Comparison of ENCODE assay signal across 20 cellular contexts in the genomic region with DNA sequence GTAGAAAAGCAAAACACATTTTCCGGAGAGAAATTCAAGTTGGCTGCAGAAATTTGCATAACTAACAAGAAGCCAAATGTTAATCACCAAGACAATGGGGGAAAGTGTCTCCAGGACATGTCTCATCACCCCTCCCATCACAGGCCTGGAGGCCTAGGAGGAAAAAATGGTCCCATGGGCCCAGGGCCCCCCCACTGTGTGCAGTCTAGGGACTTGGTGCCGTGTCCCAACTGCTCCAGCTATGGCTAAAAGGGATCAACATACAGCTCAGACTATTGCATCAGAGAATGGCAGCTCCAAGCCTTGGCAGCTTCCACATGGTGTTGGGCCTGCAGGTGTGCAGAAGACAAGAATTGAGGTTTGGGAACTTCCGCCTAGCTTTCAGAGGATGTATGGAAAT.
DNase-seq lines count a peak whose midpoint lies in the region; ATAC-seq, FAIRE-seq and TF ChIP-seq lines count a peak whose summit lies in the region.
"Had no signal": no experiment of that assay in that cellular context is flagged by ENCODE, and none has a peak within 500 bp of the region (broad histone marks: within the 10 kb centered on the region; RNA-seq: fewer than 3 reads in every experiment).

No MANE protein-coding gene starts in this region.

- 21% methylated on average over 3 of the region's 3 CpGs for WGBS in A549 (ENCODE audit: missing lambda C conversion rate)
- WGBS in K562 (ENCODE audit: insufficient coverage, low coverage, missing lambda C conversion rate): 6% methylated on average over 3 of the region's 3 CpGs
- 64 to 67% methylated on average over 3 of the region's 3 CpGs for whole genome bisulfite sequencing in aorta, 2 donors

- H3K4me1 ChIP-seq in A549 (no peaks in the 10 kb centered on the region), GM23338 (ENCODE audit: insufficient read depth) (no peaks in the 10 kb centered on the region), K562 (replicated peaks in 1 of 2; ENCODE audit: control insufficient read depth in 2 of 2, insufficient read depth in 2 of 2, low read length in 2 of 2) (no peaks in the 10 kb centered on the region), aorta (ENCODE audit: control insufficient read depth in 1 of 2, insufficient read depth in 2 of 2, low read length in 2 of 2) (no peaks in the 10 kb centered on the region)
- H3K4me1 ChIP-seq: Caco-2, HAP-1 had no signal

- no peak overlapping the region for H3K9ac ChIP-seq in K562 (ENCODE audit: insufficient read depth in 1 of 2, low read depth in 2 of 2, low read length in 2 of 2)
- H3K9ac ChIP-seq: BLaER1 had no signal

- H2AFZ ChIP-seq in GM23338 (no peak overlapping the region), K562 (ENCODE audit: low read depth, low read length) (no peak overlapping the region)

- H3K4me2 ChIP-seq in A549: no peak overlapping the region
- no peak overlapping the region for H3K4me2 ChIP-seq in GM23338
- H3K4me2 ChIP-seq in K562 (ENCODE audit: insufficient read depth, low read length): no peak overlapping the region
- H3K4me2 ChIP-seq: BLaER1 had no signal

- peaks cover 23% of the 10 kb centered on the region for H3K36me3 Mint-ChIP-seq in GM23338 (ENCODE audit: low read depth)
- H3K36me3 Mint-ChIP-seq: CD4-positive, CD25-positive, alpha-beta regulatory T cell; CD8-positive, alpha-beta T cell had no signal

- H3F3A ChIP-seq in GM23338 (replicated peaks; ENCODE audit: low read depth): no peaks in the 10 kb centered on the region

- H3K79me2 ChIP-seq in GM23338 (replicated peaks; ENCODE audit: insufficient read depth) (no peaks in the 10 kb centered on the region), K562 (ENCODE audit: control insufficient read depth, insufficient read depth, low read length) (no peaks in the 10 kb centered on the region)

- in situ Hi-C loops in K562 (cut with MboI): no loop called here

- no peak overlapping the region for H3K27ac Mint-ChIP-seq in GM23338
- H3K27ac Mint-ChIP-seq: B cell; CD4-positive, CD25-positive, alpha-beta regulatory T cell; CD8-positive, alpha-beta T cell had no signal

- H3K9me1 ChIP-seq in K562 (ENCODE audit: control insufficient read depth, insufficient read depth, low read length): no peaks in the 10 kb centered on the region

- BruUV-seq in K562 (replicated peaks; lab: Mats Ljungman, UMichigan): no TSS peak

- CTCF ChIA-PET in A549 (lab: Yijun Ruan, JAX): no interaction called here
- CTCF ChIA-PET in K562 (lab: Yijun Ruan, JAX; ENCODE audit: low intra/inter-chr PET ratio): no interaction called here

- H3K4me3 Mint-ChIP-seq in GM23338: no peak overlapping the region
- H3K4me3 Mint-ChIP-seq: B cell; CD4-positive, CD25-positive, alpha-beta regulatory T cell; CD8-positive, alpha-beta T cell had no signal

- TF ChIP-seq POLR2A in A549 (IDR thresholded peaks at IDR 0.05; ENCODE audit: low read length) (no peak), K562 (conservative IDR thresholded peaks at IDR 0.05) (no peak)

- H3K4me3 ChIP-seq in A549: no peak overlapping the region
- no peak overlapping the region for H3K4me3 ChIP-seq in GM23338
- no peak overlapping the region for H3K4me3 ChIP-seq in K562
- H3K4me3 ChIP-seq in aorta (ENCODE audit: low read length in 2 of 2): no peak overlapping the region
- H3K4me3 ChIP-seq: BLaER1, HAP-1 had no signal

- peaks cover 30% of the 10 kb centered on the region for H3K9me3 Mint-ChIP-seq in GM23338

- H3K27me3 ChIP-seq in GM23338 (ENCODE audit: insufficient read depth) (no peaks in the 10 kb centered on the region), K562 (ENCODE audit: control insufficient read depth in 2 of 2, insufficient read depth in 2 of 2, low read length in 2 of 2) (no peaks in the 10 kb centered on the region), aorta (ENCODE audit: control insufficient read depth in 1 of 2, insufficient read depth in 2 of 2, low read length in 1 of 2) (no peaks in the 10 kb centered on the region)
- H3K27me3 ChIP-seq: BLaER1 had no signal

- TF ChIP-seq RAD21 in A549 (conservative IDR thresholded peaks at IDR 0.05 in 1 of 2, IDR thresholded peaks at IDR 0.05 in 1 of 2) (no peak), K562 (CRISPR knock-in tag; conservative IDR thresholded peaks at IDR 0.05 in 1 of 2, IDR thresholded peaks at IDR 0.05 in 1 of 2) (no peak)

- no peak for DNase-seq in A549 (ENCODE audit: low read depth in 1 of 2, low spot score in 1 of 2)
- DNase-seq in GM23338 (ENCODE audit: low spot score): peak; percentile 18
- DNase-seq in K562 (ENCODE audit: extremely low read depth in 1 of 4, low spot score in 3 of 4): peak in 1 of 4 experiments; percentile 6
- DNase-seq in aorta: no peak
- DNase-seq in NCI-H774 (lab: John Stamatoyannopoulos, UW): no peak
- no peak for DNase-seq in stimulated activated CD4-positive, alpha-beta T cell treated with anti-CD3 and anti-CD28 coated beads, Interleukin-15, amount 100 ng/mL, for 24 hours
- DNase-seq: Caco-2; CD4-positive, CD25-positive, alpha-beta regulatory T cell; CD8-positive, alpha-beta T cell; DMS153; DMS79 treated with DMSO at 0.1 percent for 48 hours; GF-D8; GOT3 had no signal

- intact Hi-C loops in K562 (cut with micrococcal nuclease) (no loop called here), aorta (cut with DNase I) (no loop called here)

- TF ChIP-seq EP300 in A549 (IDR thresholded peaks at IDR 0.05) (no peak), K562 (IDR thresholded peaks at IDR 0.05; ENCODE audit: low read length) (no peak)

- POLR2A ChIA-PET in A549 (lab: Yijun Ruan, JAX): no interaction called here
- POLR2A ChIA-PET in K562 (lab: Yijun Ruan, JAX): no interaction called here

- H3K27ac ChIP-seq in A549 (no peak overlapping the region), GM23338 (ENCODE audit: low read depth) (no peak overlapping the region), K562 (ENCODE audit: extremely low read depth, low read depth, low read length) (no peak overlapping the region), aorta (ENCODE audit: low read depth in 1 of 2, low read length in 2 of 2) (no peak overlapping the region)
- H3K27ac ChIP-seq: BLaER1, C4-2B had no signal

- TF ChIP-seq CTCF in A549 (IDR thresholded peaks at IDR 0.05) (no peak), GM23338 (conservative IDR thresholded peaks at IDR 0.05; ENCODE audit: low read depth in 2 of 2) (no peak), K562 (IDR thresholded peaks at IDR 0.05 in 2 of 3, conservative IDR thresholded peaks at IDR 0.05 in 1 of 3; ENCODE audit: insufficient read depth in 2 of 3, low read depth in 1 of 3, low read length in 3 of 3) (no peak)

- FAIRE-seq in A549 (lab: Jason Lieb, UNC): no peak
- no peak for FAIRE-seq in K562 (lab: Jason Lieb, UNC)
- FAIRE-seq: GM12891, GM18507, H54 had no signal

- ATAC-seq in A549 (no peak), GM23338 (no peak), K562 (no peak), aorta (ENCODE audit: low FRiP score) (peak; percentile 44)
- ATAC-seq: CD8-positive, alpha-beta T cell had no signal

- H3K9me3 ChIP-seq in A549: no peaks in the 10 kb centered on the region
- H3K9me3 ChIP-seq in K562 (replicated peaks; ENCODE audit: control insufficient read depth, insufficient read depth, low read depth, low read length): no peaks in the 10 kb centered on the region; the same call in 1 of the 2 replicates
- H3K9me3 ChIP-seq in aorta (ENCODE audit: control insufficient read depth, low read length): peaks cover 4% of the 10 kb centered on the region
- H3K9me3 ChIP-seq: HAP-1 had no signal

- 0 out of 2 replicates have a peak, but pooled peaks cover 2% of the 10 kb centered on the region for H3K9me2 ChIP-seq in GM23338 (ENCODE audit: insufficient read depth)

- no peaks in the 10 kb centered on the region for H3K4me1 Mint-ChIP-seq in GM23338
- H3K4me1 Mint-ChIP-seq: B cell; CD4-positive, CD25-positive, alpha-beta regulatory T cell had no signal

- 0 out of 2 replicates have a peak, but pooled peaks cover 4% of the 10 kb centered on the region for H3K36me3 ChIP-seq in GM23338 (ENCODE audit: insufficient read depth)
- no peaks in the 10 kb centered on the region for H3K36me3 ChIP-seq in K562 (ENCODE audit: control insufficient read depth, insufficient read depth, low read length)
- H3K36me3 ChIP-seq in aorta (ENCODE audit: control insufficient read depth in 1 of 2, insufficient read depth in 2 of 2, low read length in 1 of 2): no peaks in the 10 kb centered on the region
- H3K36me3 ChIP-seq: BLaER1, HAP-1 had no signal

- peaks cover 3% of the 10 kb centered on the region for H3K27me3 Mint-ChIP-seq in GM23338 (ENCODE audit: insufficient read depth, low read depth, poor library complexity)
- H3K27me3 Mint-ChIP-seq: B cell; CD4-positive, CD25-positive, alpha-beta regulatory T cell had no signal

- H4K20me1 ChIP-seq in GM23338 (replicated peaks; ENCODE audit: insufficient read depth) (no peaks in the 10 kb centered on the region), K562 (replicated peaks; ENCODE audit: control insufficient read depth, insufficient read depth, low read length) (no peaks in the 10 kb centered on the region)
- H4K20me1 ChIP-seq: BLaER1 had no signal

TF ChIP-seq in A549, 52 proteins besides CTCF, POLR2A, EP300 and RAD21 (continues in another document):
- TF ChIP-seq RARB (CRISPR knock-in tag; IDR thresholded peaks at IDR 0.05) (no peak), ZSCAN20 (CRISPR knock-in tag; IDR thresholded peaks at IDR 0.05) (no peak), MAZ (IDR thresholded peaks at IDR 0.05; ENCODE audit: borderline replicate concordance, low read depth, low read length) (no peak)

TF ChIP-seq in GM23338, 12 proteins besides CTCF, POLR2A, EP300 and RAD21 (continues in another document):
- TF ChIP-seq JUNB (IDR thresholded peaks at IDR 0.05; ENCODE audit: unreplicated experiment) (no peak), NANOG (IDR thresholded peaks at IDR 0.05; ENCODE audit: borderline replicate concordance) (no peak)

TF ChIP-seq in K562, 482 proteins besides CTCF, POLR2A, EP300 and RAD21 (continues in another document):
- TF ChIP-seq ZNF668 (CRISPR knock-in tag; IDR thresholded peaks at IDR 0.05) (no peak), ZNF134 (CRISPR knock-in tag; conservative IDR thresholded peaks at IDR 0.05) (no peak), TAF1 (IDR thresholded peaks at IDR 0.05; ENCODE audit: control insufficient read depth, extremely low read depth, insufficient read depth, low read length, severe bottlenecking) (no peak), PCBP1 (IDR thresholded peaks at IDR 0.05; ENCODE audit: low read depth, low read length, poor library complexity, severe bottlenecking) (no peak)
- TF ChIP-seq, protein P1, sequence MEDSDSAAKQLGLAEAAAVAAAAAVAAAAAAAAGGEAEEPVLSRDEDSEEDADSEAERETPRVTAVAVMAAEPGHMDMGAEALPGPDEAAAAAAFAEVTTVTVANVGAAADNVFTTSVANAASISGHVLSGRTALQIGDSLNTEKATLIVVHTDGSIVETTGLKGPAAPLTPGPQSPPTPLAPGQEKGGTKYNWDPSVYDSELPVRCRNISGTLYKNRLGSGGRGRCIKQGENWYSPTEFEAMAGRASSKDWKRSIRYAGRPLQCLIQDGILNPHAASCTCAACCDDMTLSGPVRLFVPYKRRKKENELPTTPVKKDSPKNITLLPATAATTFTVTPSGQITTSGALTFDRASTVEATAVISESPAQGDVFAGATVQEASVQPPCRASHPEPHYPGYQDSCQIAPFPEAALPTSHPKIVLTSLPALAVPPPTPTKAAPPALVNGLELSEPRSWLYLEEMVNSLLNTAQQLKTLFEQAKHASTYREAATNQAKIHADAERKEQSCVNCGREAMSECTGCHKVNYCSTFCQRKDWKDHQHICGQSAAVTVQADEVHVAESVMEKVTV (CRISPR knock-in tag; IDR thresholded peaks at IDR 0.05): no peak
